Comparison of ENCODE assay signal across 19 cellular contexts in genomic region chr5:15533124-15533893, GRCh38. TPM values are rescaled to one million over a fixed set of nuclear protein-coding genes. Genes with fewer than 3 reads are reported as not detected.
A peak's percentile ranks its signal among the peaks of the same experiment; 100 is the strongest.
DNase-seq lines count a peak whose midpoint lies in the region; ATAC-seq, FAIRE-seq and TF ChIP-seq lines count a peak whose summit lies in the region.
"Had no signal": no experiment of that assay in that cellular context is flagged by ENCODE, and none has a peak within 500 bp of the region (broad histone marks: within the 10 kb centered on the region; RNA-seq: fewer than 3 reads in every experiment).

No MANE protein-coding gene starts in this region.

- FAIRE-seq in bronchial epithelial cell (lab: Jason Lieb, UNC), result no peak
- FAIRE-seq: GM12891 had no signal

- intact Hi-C loops in upper lobe of right lung (cut with DNase I), result no loop called here

- H3K36me3 ChIP-seq in bronchial epithelial cell (ENCODE audit: control insufficient read depth, insufficient read depth, low read length) (no peaks in the 10 kb centered on the region), upper lobe of right lung (no peaks in the 10 kb centered on the region)
- H3K36me3 ChIP-seq: cardiac muscle cell, tibial artery had no signal

- peaks cover 5% of the 10 kb centered on the region; the same call in 1 of the 2 replicates for H3K9me3 Mint-ChIP-seq in HFFc6

- no peak for ATAC-seq in upper lobe of right lung

- peaks cover 5% of the 10 kb centered on the region for H3K4me1 ChIP-seq in upper lobe of right lung

- peaks cover 22% of the 10 kb centered on the region for H3K36me3 Mint-ChIP-seq in HFFc6 (ENCODE audit: low read depth)
- H3K36me3 Mint-ChIP-seq: CD4-positive, CD25-positive, alpha-beta regulatory T cell had no signal

- no peak overlapping the region for H3K4me3 ChIP-seq in bronchial epithelial cell (ENCODE audit: low read depth, low read length)
- no peak overlapping the region for H3K4me3 ChIP-seq in upper lobe of right lung
- H3K4me3 ChIP-seq: cardiac muscle cell, tibial artery had no signal

- no peaks in the 10 kb centered on the region for H3K9me3 ChIP-seq in upper lobe of right lung
- H3K9me3 ChIP-seq: tibial artery had no signal

- peak overlapping the region; percentile 36 for H3K27ac ChIP-seq in upper lobe of right lung
- H3K27ac ChIP-seq: cardiac muscle cell, tibial artery had no signal

- no peak for TF ChIP-seq CTCF in HFFc6 (IDR thresholded peaks at IDR 0.05)
- no peak for TF ChIP-seq CTCF in bronchial epithelial cell (IDR thresholded peaks at IDR 0.05; ENCODE audit: insufficient read depth, low read length, severe bottlenecking)
- no peak for TF ChIP-seq CTCF in upper lobe of right lung (IDR thresholded peaks at IDR 0.05)

- DNase-seq in HFFc6, result peak; percentile 66
- DNase-seq in bronchial epithelial cell (ENCODE audit: low read depth), result peak; percentile 17
- peak; percentile 8 for DNase-seq in glomerular visceral epithelial cell (ENCODE audit: extremely low spot score)
- DNase-seq in upper lobe of right lung, result no peak
- DNase-seq in activated naive CD4-positive, alpha-beta T cell treated with anti-CD3 and anti-CD28 coated beads, Interleukin-2, amount 50 U/mL, for 16 hours, result no peak
- no peak for DNase-seq in NCI-H146 treated with DMSO at 0.1 percent for 48 hours (lab: John Stamatoyannopoulos, UW; ENCODE audit: unreplicated experiment)
- DNase-seq in DMS53 (lab: John Stamatoyannopoulos, UW), result no peak
- DNase-seq: activated CD4-positive, alpha-beta T cell treated with anti-CD3 and anti-CD28 coated beads for 4 hours; activated CD8-positive, alpha-beta memory T cell treated with anti-CD3 and anti-CD28 coated beads, Interleukin-2, amount 50 U/mL, for 48 hours; activated naive CD4-positive, alpha-beta T cell treated with Interleukin-2 at 50 U/mL for 16 hours; CD4-positive, CD25-positive, alpha-beta regulatory T cell; effector CD4-positive, alpha-beta T cell; H9; immature natural killer cell; NCI-H1048; tibial artery had no signal

- no peaks in the 10 kb centered on the region for H3K27me3 ChIP-seq in bronchial epithelial cell (ENCODE audit: control insufficient read depth, insufficient read depth, low read length)
- no peaks in the 10 kb centered on the region for H3K27me3 ChIP-seq in upper lobe of right lung
- H3K27me3 ChIP-seq: cardiac muscle cell, tibial artery had no signal

- no peaks in the 10 kb centered on the region for H3K27me3 Mint-ChIP-seq in HFFc6 (ENCODE audit: insufficient read depth)
- H3K27me3 Mint-ChIP-seq: CD4-positive, CD25-positive, alpha-beta regulatory T cell had no signal

- peak overlapping the region; percentile 68 for H3K27ac Mint-ChIP-seq in HFFc6
- H3K27ac Mint-ChIP-seq: CD4-positive, CD25-positive, alpha-beta regulatory T cell; H9; immature natural killer cell; T-helper 2 cell treated with Interferon-gamma antibody and Interleukin-4, amounts not matched to agents 5 μg/mL and 100 μg/mL, for 36 hours had no signal

- peaks cover 15% of the 10 kb centered on the region for H3K4me1 Mint-ChIP-seq in HFFc6 (ENCODE audit: low read depth)
- H3K4me1 Mint-ChIP-seq: CD4-positive, CD25-positive, alpha-beta regulatory T cell; immature natural killer cell had no signal

- H3K4me3 Mint-ChIP-seq in HFFc6, result no peak overlapping the region; the same call in 1 of the 2 replicates
- H3K4me3 Mint-ChIP-seq: CD4-positive, CD25-positive, alpha-beta regulatory T cell; H9; immature natural killer cell; T-helper 2 cell treated with Interferon-gamma antibody and Interleukin-4, amounts not matched to agents 5 μg/mL and 100 μg/mL, for 36 hours had no signal

RNA-seq across cellular contexts. Expression of gene FBXL7, which starts 33.3 kb away (rescaled TPM):
- 10 to 100 TPM; 12.7 to 19.2 (median 16.8) TPM for total RNA-seq in HFFc6 (2021; fragmentation: NEBNext Ultra II Directional; extraction: Animal tissue kit (Norgen Biotek cat#: 25700))
- total RNA-seq in bronchial epithelial cell (0.26 and 0.51 TPM in 2 replicates), upper lobe of right lung (13.3 TPM)
- total RNA-seq: CD4-positive, CD25-positive, alpha-beta regulatory T cell had no signal

Comparison
In these comparisons a context has a peak if more than half of its experiments do, and no peak if none do; other contexts are left out.
1. DNase-seq: peak in HFFc6 (single experiment), bronchial epithelial cell (single experiment) and glomerular visceral epithelial cell (single experiment); none in upper lobe of right lung (single experiment), activated naive CD4-positive, alpha-beta T cell treated with anti-CD3 and anti-CD28 coated beads, Interleukin-2, amount 50 U/mL, for 16 hours (single experiment), NCI-H146 treated with DMSO at 0.1 percent for 48 hours (single experiment) and DMS53 (single experiment).